In the genomic region with DNA sequence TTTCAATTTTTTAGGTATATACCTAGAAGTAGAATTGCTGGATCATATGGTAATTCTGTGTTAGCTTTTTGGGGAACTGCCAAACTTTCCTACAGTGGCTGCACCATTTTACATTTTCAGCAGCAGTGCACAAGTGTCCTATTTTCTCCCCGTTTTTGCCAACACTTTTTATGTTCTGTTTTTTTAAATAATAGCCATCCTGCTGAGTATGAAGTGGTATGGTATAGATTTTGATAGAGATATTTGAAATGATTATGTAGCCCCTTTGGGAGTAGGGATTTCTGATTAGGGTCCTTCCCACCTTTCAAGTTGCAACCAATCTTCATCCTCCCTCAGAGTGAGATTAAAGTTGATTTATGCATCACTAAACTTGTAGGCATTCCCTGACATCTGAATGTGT, we compare ENCODE assay signal across 34 cellular contexts.
"Had no signal": no experiment of that assay in that cellular context is flagged by ENCODE, and none has a peak within 500 bp of the region (broad histone marks: within the 10 kb centered on the region; RNA-seq: fewer than 3 reads in every experiment).

No MANE protein-coding gene starts in this region.

- DNase-seq: activated B cell treated with CpG ODN at 0.5 μM for 24 hours; activated CD4-positive, alpha-beta memory T cell treated with anti-CD3 and anti-CD28 coated beads for 36 hours; activated CD4-positive, alpha-beta T cell treated with anti-CD3 and anti-CD28 coated beads for 4 hours; activated CD4-positive, alpha-beta T cell treated with anti-CD3 and anti-CD28 coated beads, Interleukin-2, amount 10 ng/mL, durations not matched to agents 24 days and 14 days; activated CD4-positive, alpha-beta T cell treated with anti-CD3 and anti-CD28 coated beads, Interleukin-2, amount 50 U/mL, for 1 hour; activated CD4-positive, alpha-beta T cell treated with anti-CD3 and anti-CD28 coated beads, Interleukin-2, amount 50 U/mL, for 4 hours; activated CD4-positive, CD25-positive, alpha-beta regulatory T cell treated with anti-CD3 and anti-CD28 coated beads, Interleukin-2, amount 50 U/mL, for 72 hours; activated CD8-positive, alpha-beta memory T cell treated with anti-CD3 and anti-CD28 coated beads, Interleukin-2, amount 50 U/mL, for 4 hours; activated CD8-positive, alpha-beta T cell treated with anti-CD3 and anti-CD28 coated beads for 36 hours; activated effector memory CD4-positive, alpha-beta T cell treated with Interleukin-2 at 50 U/mL for 16 hours; activated gamma-delta T cell; activated naive CD4-positive, alpha-beta T cell treated with anti-CD3 and anti-CD28 coated beads, Interleukin-2, amount 10 ng/mL, durations not matched to agents 7 days and 5 days; activated naive CD4-positive, alpha-beta T cell treated with Interleukin-2 at 50 U/mL for 16 hours; activated naive CD8-positive, alpha-beta T cell treated with anti-CD3 and anti-CD28 coated beads, Interleukin-2, amount 10 ng/mL, durations not matched to agents 7 days and 5 days; activated naive CD8-positive, alpha-beta T cell treated with anti-CD3 and anti-CD28 coated beads, Interleukin-2, amount 50 U/mL, for 24 hours; activated T-cell treated with anti-CD3 and anti-CD28 coated beads, Interleukin-2, amount 50 U/mL, for 24 hours; activated T-cell treated with anti-CD3 and anti-CD28 coated beads, Interleukin-2, amount 50 U/mL, for 48 hours; amygdala; anterior cingulate cortex; body of pancreas; brain microvascular endothelial cell; central memory CD4-positive, alpha-beta T cell; T-helper 2 cell; T-helper 9 cell had no signal

- H3K36me3 Mint-ChIP-seq: activated CD4-positive, alpha-beta memory T cell treated with anti-CD3 and anti-CD28 coated beads for 36 hours; activated naive CD4-positive, alpha-beta T cell treated with anti-CD3 and anti-CD28 coated beads, Interleukin-2, amount 10 ng/mL, durations not matched to agents 7 days and 5 days; activated naive CD4-positive, alpha-beta T cell treated with anti-CD3 and anti-CD28 coated beads, Interleukin-2, amount 50 U/mL, for 24 hours; activated naive CD8-positive, alpha-beta T cell; activated naive CD8-positive, alpha-beta T cell treated with anti-CD3 and anti-CD28 coated beads, Interleukin-2, amount 10 ng/mL, durations not matched to agents 7 days and 5 days had no signal

- FAIRE-seq: colon, TTC549 had no signal

- H3K4me1 Mint-ChIP-seq: activated B cell treated with CpG ODN at 0.5 μM for 24 hours; activated CD4-positive, alpha-beta T cell treated with anti-CD3 and anti-CD28 coated beads, Interleukin-2, amount 10 ng/mL, durations not matched to agents 24 days and 14 days; activated naive CD4-positive, alpha-beta T cell treated with anti-CD3 and anti-CD28 coated beads, Interleukin-2, amount 10 ng/mL, durations not matched to agents 7 days and 5 days; activated naive CD4-positive, alpha-beta T cell treated with anti-CD3 and anti-CD28 coated beads, Interleukin-2, amount 50 U/mL, for 24 hours; activated naive CD8-positive, alpha-beta T cell treated with anti-CD3 and anti-CD28 coated beads, Interleukin-2, amount 10 ng/mL, durations not matched to agents 7 days and 5 days; activated naive CD8-positive, alpha-beta T cell treated with anti-CD3 and anti-CD28 coated beads, Interleukin-2, amount 50 U/mL, for 24 hours had no signal

- H3K27ac Mint-ChIP-seq: activated B cell treated with CpG ODN at 0.5 μM for 24 hours; activated CD4-positive, alpha-beta memory T cell treated with anti-CD3 and anti-CD28 coated beads for 36 hours; activated CD4-positive, alpha-beta T cell treated with anti-CD3 and anti-CD28 coated beads, Interleukin-2, amount 10 ng/mL, durations not matched to agents 24 days and 14 days; activated CD8-positive, alpha-beta T cell treated with anti-CD3 and anti-CD28 coated beads for 36 hours; activated naive CD4-positive, alpha-beta T cell treated with anti-CD3 and anti-CD28 coated beads, Interleukin-2, amount 10 ng/mL, durations not matched to agents 7 days and 5 days; activated naive CD4-positive, alpha-beta T cell treated with anti-CD3 and anti-CD28 coated beads, Interleukin-2, amount 50 U/mL, for 24 hours; activated naive CD8-positive, alpha-beta T cell; activated naive CD8-positive, alpha-beta T cell treated with anti-CD3 and anti-CD28 coated beads, Interleukin-2, amount 10 ng/mL, durations not matched to agents 7 days and 5 days; activated naive CD8-positive, alpha-beta T cell treated with anti-CD3 and anti-CD28 coated beads, Interleukin-2, amount 50 U/mL, for 24 hours; activated T-cell treated with anti-CD3 and anti-CD28 coated beads, Interleukin-2, amount 50 U/mL, for 24 hours; activated T-helper 2 cell treated with anti-CD3 and anti-CD28 coated beads, Interferon-gamma antibody, Interleukin-2, Interleukin-4, amounts not matched to agents 10 μg/mL and 5 μg/mL and 100 μg/mL, durations not matched to agents 14 hours and 24 hours and 36 hours; T-helper 1 cell treated with Interleukin-12 subunit alpha and Interleukin-12 subunit beta and Interleukin-4 antibody, amounts not matched to agents 30 μg/mL and 1 μg/mL, for 36 hours; T-helper 2 cell treated with Interferon-gamma antibody and Interleukin-4, amounts not matched to agents 5 μg/mL and 100 μg/mL, for 36 hours had no signal

- H3K4me3 ChIP-seq: ascending aorta, body of pancreas, breast epithelium had no signal

- H3K9me3 Mint-ChIP-seq: activated B cell treated with CpG ODN at 0.5 μM for 24 hours; activated CD4-positive, alpha-beta memory T cell treated with anti-CD3 and anti-CD28 coated beads for 36 hours; activated CD4-positive, alpha-beta T cell treated with anti-CD3 and anti-CD28 coated beads, Interleukin-2, amount 10 ng/mL, durations not matched to agents 24 days and 14 days; activated CD8-positive, alpha-beta T cell treated with anti-CD3 and anti-CD28 coated beads for 36 hours; activated naive CD4-positive, alpha-beta T cell treated with anti-CD3 and anti-CD28 coated beads, Interleukin-2, amount 10 ng/mL, durations not matched to agents 7 days and 5 days; activated naive CD4-positive, alpha-beta T cell treated with anti-CD3 and anti-CD28 coated beads, Interleukin-2, amount 50 U/mL, for 24 hours; activated naive CD8-positive, alpha-beta T cell treated with anti-CD3 and anti-CD28 coated beads, Interleukin-2, amount 10 ng/mL, durations not matched to agents 7 days and 5 days; activated naive CD8-positive, alpha-beta T cell treated with anti-CD3 and anti-CD28 coated beads, Interleukin-2, amount 50 U/mL, for 24 hours; activated T-cell treated with anti-CD3 and anti-CD28 coated beads, Interleukin-2, amount 50 U/mL, for 24 hours; activated T-helper 2 cell treated with anti-CD3 and anti-CD28 coated beads, Interferon-gamma antibody, Interleukin-2, Interleukin-4, amounts not matched to agents 10 μg/mL and 5 μg/mL and 100 μg/mL, durations not matched to agents 14 hours and 24 hours and 36 hours; T-helper 1 cell treated with Interleukin-12 subunit alpha and Interleukin-12 subunit beta and Interleukin-4 antibody, amounts not matched to agents 30 μg/mL and 1 μg/mL, for 36 hours; T-helper 2 cell treated with Interferon-gamma antibody and Interleukin-4, amounts not matched to agents 5 μg/mL and 100 μg/mL, for 36 hours had no signal

- H3K4me3 Mint-ChIP-seq: activated B cell treated with CpG ODN at 0.5 μM for 24 hours; activated CD4-positive, alpha-beta memory T cell treated with anti-CD3 and anti-CD28 coated beads for 36 hours; activated CD4-positive, alpha-beta T cell treated with anti-CD3 and anti-CD28 coated beads, Interleukin-2, amount 10 ng/mL, durations not matched to agents 24 days and 14 days; activated CD8-positive, alpha-beta T cell treated with anti-CD3 and anti-CD28 coated beads for 36 hours; activated naive CD4-positive, alpha-beta T cell treated with anti-CD3 and anti-CD28 coated beads, Interleukin-2, amount 10 ng/mL, durations not matched to agents 7 days and 5 days; activated naive CD4-positive, alpha-beta T cell treated with anti-CD3 and anti-CD28 coated beads, Interleukin-2, amount 50 U/mL, for 24 hours; activated naive CD8-positive, alpha-beta T cell; activated naive CD8-positive, alpha-beta T cell treated with anti-CD3 and anti-CD28 coated beads, Interleukin-2, amount 10 ng/mL, durations not matched to agents 7 days and 5 days; activated naive CD8-positive, alpha-beta T cell treated with anti-CD3 and anti-CD28 coated beads, Interleukin-2, amount 50 U/mL, for 24 hours; activated T-cell treated with anti-CD3 and anti-CD28 coated beads, Interleukin-2, amount 50 U/mL, for 24 hours; T-helper 1 cell treated with Interleukin-12 subunit alpha and Interleukin-12 subunit beta and Interleukin-4 antibody, amounts not matched to agents 30 μg/mL and 1 μg/mL, for 36 hours; T-helper 2 cell treated with Interferon-gamma antibody and Interleukin-4, amounts not matched to agents 5 μg/mL and 100 μg/mL, for 36 hours had no signal

- H3K36me3 ChIP-seq: ascending aorta, breast epithelium had no signal

- H3K27ac ChIP-seq: ascending aorta, body of pancreas, brain microvascular endothelial cell, breast epithelium, VCaP had no signal

- H3K4me1 ChIP-seq: breast epithelium had no signal

- H3K27me3 ChIP-seq: ascending aorta, body of pancreas, brain microvascular endothelial cell, breast epithelium had no signal

- H3K9me3 ChIP-seq: ascending aorta, body of pancreas, breast epithelium had no signal
